Comparison of ENCODE assay signal across 9 cellular contexts in the genomic region with DNA sequence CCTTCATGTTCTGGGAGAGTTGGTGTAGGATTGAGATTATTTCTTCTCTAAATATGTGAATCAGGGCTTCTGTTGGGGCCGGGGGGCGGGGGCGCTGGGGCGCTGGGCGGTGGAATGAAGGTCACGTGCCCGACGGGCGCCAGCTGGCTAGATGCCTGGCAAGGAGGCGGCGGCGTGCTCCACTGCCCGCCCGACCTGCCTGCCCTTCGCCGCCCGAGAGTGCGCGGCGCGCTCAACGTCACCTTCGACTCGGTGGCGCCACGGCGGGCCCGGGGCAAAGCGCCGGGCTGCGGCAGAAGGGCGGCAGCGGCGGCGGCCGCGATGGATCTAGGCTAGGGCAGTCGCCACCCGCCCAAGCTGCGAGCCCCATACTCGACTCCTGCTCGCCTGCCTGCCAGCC.
DNase-seq lines count a peak whose midpoint lies in the region; ATAC-seq and TF ChIP-seq lines count a peak whose summit lies in the region.
"Had no signal": no experiment of that assay in that cellular context is flagged by ENCODE, and none has a peak within 500 bp of the region (broad histone marks: within the 10 kb centered on the region; RNA-seq: fewer than 3 reads in every experiment).

No MANE protein-coding gene starts in this region.

- H3K9ac ChIP-seq in parathyroid adenoma = no peak overlapping the region

- TF ChIP-seq CTCF in epithelial cell of esophagus (IDR thresholded peaks at IDR 0.05; ENCODE audit: insufficient read depth, low read depth, low read length, missing control alignments) (no peak), parathyroid adenoma (IDR thresholded peaks at IDR 0.05) (no peak)

- H3K9me3 ChIP-seq in parathyroid adenoma (ENCODE audit: control insufficient read depth, low read length) = no peaks in the 10 kb centered on the region

- H3K27ac ChIP-seq in parathyroid adenoma = no peak overlapping the region

- no peaks in the 10 kb centered on the region for H3K27me3 ChIP-seq in parathyroid adenoma (ENCODE audit: control insufficient read depth, insufficient read depth, low read length)

- H3K4me3 ChIP-seq in epithelial cell of esophagus (ENCODE audit: low read length) (no peak overlapping the region), parathyroid adenoma (ENCODE audit: low read depth, low read length) (no peak overlapping the region)

- peak overlapping the region; percentile 55 for H3K4me2 ChIP-seq in parathyroid adenoma (ENCODE audit: low read length)

- peak; percentile 86 for DNase-seq in DMS 273 (lab: John Stamatoyannopoulos, UW; ENCODE audit: unreplicated experiment)
- DNase-seq in NCI-H510A treated with DMSO at 0.1 percent for 48 hours (lab: John Stamatoyannopoulos, UW) = peak; percentile 22
- DNase-seq in epithelial cell of esophagus (ENCODE audit: low read depth) = peak; percentile 11
- no peak for DNase-seq in GOT3 (lab: John Stamatoyannopoulos, UW)
- no peak for DNase-seq in middle frontal gyrus (ENCODE audit: extremely low spot score, low spot score)
- DNase-seq: NCI-H1930 had no signal

- H3K79me2 ChIP-seq in parathyroid adenoma = no peaks in the 10 kb centered on the region

- ATAC-seq in GM19035 (IDR thresholded peaks at IDR 0.05; ENCODE audit: unreplicated experiment) = no peak
- ATAC-seq in GM21717 (IDR thresholded peaks at IDR 0.05; ENCODE audit: unreplicated experiment) = no peak

- H3K36me3 ChIP-seq in parathyroid adenoma (ENCODE audit: control insufficient read depth, insufficient read depth, low read length) = no peaks in the 10 kb centered on the region

- H3K4me1 ChIP-seq in parathyroid adenoma = no peaks in the 10 kb centered on the region

- H2AFZ ChIP-seq in parathyroid adenoma = peak overlapping the region; percentile 85

Comparison
In these comparisons a context has a peak if more than half of its experiments do, and no peak if none do; other contexts are left out.
1. DNase-seq: peak in DMS 273 (single experiment), NCI-H510A treated with DMSO at 0.1 percent for 48 hours (single experiment) and epithelial cell of esophagus (single experiment); none in GOT3 (single experiment) and middle frontal gyrus (single experiment).